In genomic region chr6:93341900-93342613, GRCh38 we compare ENCODE assay signal across 23 cellular contexts.
DNase-seq lines count a peak whose midpoint lies in the region; ATAC-seq and TF ChIP-seq lines count a peak whose summit lies in the region.
"Had no signal": no experiment of that assay in that cellular context is flagged by ENCODE, and none has a peak within 500 bp of the region (broad histone marks: within the 10 kb centered on the region; RNA-seq: fewer than 3 reads in every experiment).

No MANE protein-coding gene starts in this region.

- H3K4me2 ChIP-seq in PC-3 (ENCODE audit: low read length), result no peak overlapping the region
- H3K4me2 ChIP-seq: BLaER1 treated with 17β-estradiol and CSF1 and Interleukin-3, amounts not matched to agents 10 nM and 100 nM had no signal

- no peaks in the 10 kb centered on the region for H3K27me3 ChIP-seq in PC-3 (ENCODE audit: low read length)
- no peaks in the 10 kb centered on the region for H3K27me3 ChIP-seq in right atrium auricular region
- H3K27me3 ChIP-seq: BLaER1 treated with 17β-estradiol and CSF1 and Interleukin-3, amounts not matched to agents 10 nM and 100 nM; Peyer's patch had no signal

- CTCF ChIA-PET in PC-3 (lab: Charles Lee), result no interaction called here

- H3K9ac ChIP-seq in PC-3 (ENCODE audit: low read length), result no peak overlapping the region
- H3K9ac ChIP-seq: BLaER1 treated with 17β-estradiol and CSF1 and Interleukin-3, amounts not matched to agents 10 nM and 100 nM had no signal

- H3K36me3 ChIP-seq in PC-3 (ENCODE audit: low read depth, low read length), result no peaks in the 10 kb centered on the region
- H3K36me3 ChIP-seq in right atrium auricular region, result no peaks in the 10 kb centered on the region
- H3K36me3 ChIP-seq: BLaER1 treated with 17β-estradiol and CSF1 and Interleukin-3, amounts not matched to agents 10 nM and 100 nM; Peyer's patch; thoracic aorta had no signal

- H3K4me1 ChIP-seq in PC-3 (ENCODE audit: insufficient read depth, low read length) (no peaks in the 10 kb centered on the region), right atrium auricular region (no peaks in the 10 kb centered on the region)
- H3K4me1 ChIP-seq: Peyer's patch, psoas muscle had no signal

- H3F3A ChIP-seq in PC-3 (ENCODE audit: low read length, unreplicated experiment), result no peaks in the 10 kb centered on the region

- H2AFZ ChIP-seq in PC-3 (ENCODE audit: low read length), result no peak overlapping the region

- ATAC-seq in PC-3 (no peak), GM19035 (IDR thresholded peaks at IDR 0.05; ENCODE audit: unreplicated experiment) (no peak)
- ATAC-seq: activated CD8-positive, alpha-beta memory T cell treated with anti-CD3 and anti-CD28 coated beads, Interleukin-2, amount 10 ng/mL, durations not matched to agents 7 days and 5 days; activated T-cell treated with anti-CD3 and anti-CD28 coated beads, Interleukin-2, amount 50 U/mL, for 72 hours; left ventricle myocardium superior; psoas muscle; stimulated activated naive CD8-positive, alpha-beta T cell treated with anti-CD3 and anti-CD28 coated beads, Interleukin-15, Interleukin-2, amounts not matched to agents 100 U/mL and 50 U/mL, for 24 hours had no signal

- POLR2A ChIA-PET in PC-3 (lab: Charles Lee; ENCODE audit: unreplicated experiment), result no interaction called here

- TF ChIP-seq CTCF in PC-3 (conservative IDR thresholded peaks at IDR 0.05; ENCODE audit: low read depth, low read length), result no peak
- TF ChIP-seq CTCF in right atrium auricular region (IDR thresholded peaks at IDR 0.05), result no peak

- no peak overlapping the region for H3K27ac ChIP-seq in PC-3 (ENCODE audit: low read length)
- H3K27ac ChIP-seq in right atrium auricular region, result no peak overlapping the region
- H3K27ac ChIP-seq: BLaER1 treated with 17β-estradiol and CSF1 and Interleukin-3, amounts not matched to agents 10 nM and 100 nM; Peyer's patch; psoas muscle; thoracic aorta had no signal

- H3K9me3 ChIP-seq in PC-3 (ENCODE audit: low read length) (no peaks in the 10 kb centered on the region), right atrium auricular region (no peaks in the 10 kb centered on the region)
- H3K9me3 ChIP-seq: BLaER1 treated with 17β-estradiol and CSF1 and Interleukin-3, amounts not matched to agents 10 nM and 100 nM; Peyer's patch; psoas muscle; thoracic aorta had no signal

- H3K4me3 ChIP-seq in PC-3 (ENCODE audit: low read length) (no peak overlapping the region), right atrium auricular region (no peak overlapping the region)
- H3K4me3 ChIP-seq: BLaER1 treated with 17β-estradiol and CSF1 and Interleukin-3, amounts not matched to agents 10 nM and 100 nM; Peyer's patch; psoas muscle; thoracic aorta had no signal

- H4K20me1 ChIP-seq in PC-3 (ENCODE audit: low read length), result no peaks in the 10 kb centered on the region
- H4K20me1 ChIP-seq: BLaER1 treated with 17β-estradiol and CSF1 and Interleukin-3, amounts not matched to agents 10 nM and 100 nM had no signal

- no peaks in the 10 kb centered on the region for H3K9me2 ChIP-seq in PC-3 (replicated peaks; ENCODE audit: low read length)

- H3K79me2 ChIP-seq in PC-3 (ENCODE audit: low read length), result no peaks in the 10 kb centered on the region

- BruUV-seq in PC-3 (replicated peaks; lab: Mats Ljungman, UMichigan), result no TSS peak

- intact Hi-C loops in PC-3 (cut with micrococcal nuclease), result no loop called here

- peak; percentile 37 for DNase-seq in DMS79 treated with DMSO at 0.1 percent for 48 hours (lab: John Stamatoyannopoulos, UW)
- peak; percentile 87 for DNase-seq in NCI-H1417 treated with DMSO at 0.1 percent for 48 hours (lab: John Stamatoyannopoulos, UW)
- DNase-seq in NCI-H2196 treated with DMSO at 0.1 percent for 48 hours (lab: John Stamatoyannopoulos, UW; ENCODE audit: unreplicated experiment), result peak; percentile 9
- peak; percentile 69 for DNase-seq in cerebellar cortex (ENCODE audit: low spot score)
- no peak for DNase-seq in PC-3
- no peak for DNase-seq in glomerular visceral epithelial cell (ENCODE audit: extremely low spot score)
- DNase-seq in right atrium auricular region (ENCODE audit: low spot score), result no peak
- DNase-seq: activated B cell treated with CpG ODN at 0.5 μM for 24 hours; activated CD4-positive, alpha-beta T cell treated with anti-CD3 and anti-CD28 coated beads, Interleukin-2, amount 50 U/mL, for 1 hour; activated CD8-positive, alpha-beta memory T cell treated with anti-CD3 and anti-CD28 coated beads, Interleukin-2, amount 10 ng/mL, durations not matched to agents 7 days and 5 days; activated naive CD4-positive, alpha-beta T cell treated with anti-CD3 and anti-CD28 coated beads for 36 hours; activated T-cell treated with anti-CD3 and anti-CD28 coated beads, Interleukin-2, amount 50 U/mL, for 72 hours; islet precursor cell; left ventricle myocardium superior; NCI-H2227 treated with DMSO at 0.1 percent for 48 hours; nucleus accumbens; Peyer's patch; psoas muscle; SHP77 treated with DMSO at 0.1 percent for 48 hours; stimulated activated naive CD8-positive, alpha-beta T cell treated with anti-CD3 and anti-CD28 coated beads, Interleukin-15, Interleukin-2, amounts not matched to agents 100 U/mL and 50 U/mL, for 24 hours had no signal

Comparison
In these comparisons a context has a peak if more than half of its experiments do, and no peak if none do; other contexts are left out.
1. DNase-seq: peak in DMS79 treated with DMSO at 0.1 percent for 48 hours (single experiment), NCI-H1417 treated with DMSO at 0.1 percent for 48 hours (single experiment), NCI-H2196 treated with DMSO at 0.1 percent for 48 hours (single experiment) and cerebellar cortex (single experiment); none in PC-3 (single experiment), glomerular visceral epithelial cell (single experiment) and right atrium auricular region (single experiment).